Comparison of ENCODE assay signal across 1 cellular context in the genomic region with DNA sequence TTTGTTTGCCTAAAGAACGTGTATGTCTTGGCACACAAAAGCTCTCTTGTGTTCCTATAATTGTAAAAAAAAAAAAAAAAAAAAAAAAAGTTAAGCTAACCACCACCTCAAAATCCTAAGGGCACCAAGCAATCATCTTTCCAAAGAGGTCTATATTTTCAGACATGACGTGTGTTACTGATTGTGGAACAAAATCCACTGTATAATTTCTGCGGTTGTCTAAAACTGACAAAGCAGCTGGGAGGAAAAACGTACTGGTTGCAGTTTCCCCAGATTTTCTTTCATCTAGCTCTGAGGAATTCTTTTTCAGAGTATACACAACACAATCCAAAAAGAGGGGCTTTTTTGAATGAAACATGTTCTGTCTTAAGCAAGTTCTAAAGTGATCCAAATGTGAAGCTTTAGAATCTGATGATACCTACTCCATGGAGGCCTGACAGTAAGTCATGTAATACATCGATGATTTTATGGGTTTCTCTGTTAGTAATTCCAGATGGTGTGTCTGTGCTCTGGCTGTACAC.
TF ChIP-seq lines count a peak whose summit lies in the region.

No MANE protein-coding gene starts in this region.

TF ChIP-seq in HCT116, 20 proteins besides CTCF, POLR2A, EP300 and RAD21 (continued from another document):
- TF ChIP-seq, protein P1, sequence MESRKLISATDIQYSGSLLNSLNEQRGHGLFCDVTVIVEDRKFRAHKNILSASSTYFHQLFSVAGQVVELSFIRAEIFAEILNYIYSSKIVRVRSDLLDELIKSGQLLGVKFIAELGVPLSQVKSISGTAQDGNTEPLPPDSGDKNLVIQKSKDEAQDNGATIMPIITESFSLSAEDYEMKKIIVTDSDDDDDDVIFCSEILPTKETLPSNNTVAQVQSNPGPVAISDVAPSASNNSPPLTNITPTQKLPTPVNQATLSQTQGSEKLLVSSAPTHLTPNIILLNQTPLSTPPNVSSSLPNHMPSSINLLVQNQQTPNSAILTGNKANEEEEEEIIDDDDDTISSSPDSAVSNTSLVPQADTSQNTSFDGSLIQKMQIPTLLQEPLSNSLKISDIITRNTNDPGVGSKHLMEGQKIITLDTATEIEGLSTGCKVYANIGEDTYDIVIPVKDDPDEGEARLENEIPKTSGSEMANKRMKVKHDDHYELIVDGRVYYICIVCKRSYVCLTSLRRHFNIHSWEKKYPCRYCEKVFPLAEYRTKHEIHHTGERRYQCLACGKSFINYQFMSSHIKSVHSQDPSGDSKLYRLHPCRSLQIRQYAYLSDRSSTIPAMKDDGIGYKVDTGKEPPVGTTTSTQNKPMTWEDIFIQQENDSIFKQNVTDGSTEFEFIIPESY (IDR thresholded peaks at IDR 0.05; ENCODE audit: extremely low read depth, insufficient replicate concordance, low read length), result no peak
- TF ChIP-seq, protein P2, sequence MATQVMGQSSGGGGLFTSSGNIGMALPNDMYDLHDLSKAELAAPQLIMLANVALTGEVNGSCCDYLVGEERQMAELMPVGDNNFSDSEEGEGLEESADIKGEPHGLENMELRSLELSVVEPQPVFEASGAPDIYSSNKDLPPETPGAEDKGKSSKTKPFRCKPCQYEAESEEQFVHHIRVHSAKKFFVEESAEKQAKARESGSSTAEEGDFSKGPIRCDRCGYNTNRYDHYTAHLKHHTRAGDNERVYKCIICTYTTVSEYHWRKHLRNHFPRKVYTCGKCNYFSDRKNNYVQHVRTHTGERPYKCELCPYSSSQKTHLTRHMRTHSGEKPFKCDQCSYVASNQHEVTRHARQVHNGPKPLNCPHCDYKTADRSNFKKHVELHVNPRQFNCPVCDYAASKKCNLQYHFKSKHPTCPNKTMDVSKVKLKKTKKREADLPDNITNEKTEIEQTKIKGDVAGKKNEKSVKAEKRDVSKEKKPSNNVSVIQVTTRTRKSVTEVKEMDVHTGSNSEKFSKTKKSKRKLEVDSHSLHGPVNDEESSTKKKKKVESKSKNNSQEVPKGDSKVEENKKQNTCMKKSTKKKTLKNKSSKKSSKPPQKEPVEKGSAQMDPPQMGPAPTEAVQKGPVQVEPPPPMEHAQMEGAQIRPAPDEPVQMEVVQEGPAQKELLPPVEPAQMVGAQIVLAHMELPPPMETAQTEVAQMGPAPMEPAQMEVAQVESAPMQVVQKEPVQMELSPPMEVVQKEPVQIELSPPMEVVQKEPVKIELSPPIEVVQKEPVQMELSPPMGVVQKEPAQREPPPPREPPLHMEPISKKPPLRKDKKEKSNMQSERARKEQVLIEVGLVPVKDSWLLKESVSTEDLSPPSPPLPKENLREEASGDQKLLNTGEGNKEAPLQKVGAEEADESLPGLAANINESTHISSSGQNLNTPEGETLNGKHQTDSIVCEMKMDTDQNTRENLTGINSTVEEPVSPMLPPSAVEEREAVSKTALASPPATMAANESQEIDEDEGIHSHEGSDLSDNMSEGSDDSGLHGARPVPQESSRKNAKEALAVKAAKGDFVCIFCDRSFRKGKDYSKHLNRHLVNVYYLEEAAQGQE (IDR thresholded peaks at IDR 0.05; ENCODE audit: low read depth), result no peak
- no peak for TF ChIP-seq YY1 (IDR thresholded peaks at IDR 0.05; ENCODE audit: extremely low read depth, insufficient replicate concordance, low read depth, low read length)
- no peak for TF ChIP-seq EGR1 (IDR thresholded peaks at IDR 0.05; ENCODE audit: low read depth)
- TF ChIP-seq SRF (IDR thresholded peaks at IDR 0.05; ENCODE audit: low read depth), result no peak
- no peak for TF ChIP-seq CEBPB (IDR thresholded peaks at IDR 0.05; ENCODE audit: low read depth)
- no peak for TF ChIP-seq CBX3 (IDR thresholded peaks at IDR 0.05; ENCODE audit: low read depth)
- TF ChIP-seq, protein P3, sequence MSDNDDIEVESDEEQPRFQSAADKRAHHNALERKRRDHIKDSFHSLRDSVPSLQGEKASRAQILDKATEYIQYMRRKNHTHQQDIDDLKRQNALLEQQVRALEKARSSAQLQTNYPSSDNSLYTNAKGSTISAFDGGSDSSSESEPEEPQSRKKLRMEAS (IDR thresholded peaks at IDR 0.05), result no peak
- TF ChIP-seq, protein P4, sequence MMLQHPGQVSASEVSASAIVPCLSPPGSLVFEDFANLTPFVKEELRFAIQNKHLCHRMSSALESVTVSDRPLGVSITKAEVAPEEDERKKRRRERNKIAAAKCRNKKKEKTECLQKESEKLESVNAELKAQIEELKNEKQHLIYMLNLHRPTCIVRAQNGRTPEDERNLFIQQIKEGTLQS (IDR thresholded peaks at IDR 0.05), result no peak
- no peak for TF ChIP-seq ZFX (IDR thresholded peaks at IDR 0.05)
- TF ChIP-seq TCF7L2 (IDR thresholded peaks at IDR 0.05; ENCODE audit: borderline replicate concordance, extremely low read depth, insufficient read depth, insufficient read length), result no peak
- no peak for TF ChIP-seq EZH2phosphoT487 (IDR thresholded peaks at IDR 0.05; ENCODE audit: borderline replicate concordance)
- no peak for TF ChIP-seq SIN3A (IDR thresholded peaks at IDR 0.05; ENCODE audit: low read depth)
